In the genomic region with DNA sequence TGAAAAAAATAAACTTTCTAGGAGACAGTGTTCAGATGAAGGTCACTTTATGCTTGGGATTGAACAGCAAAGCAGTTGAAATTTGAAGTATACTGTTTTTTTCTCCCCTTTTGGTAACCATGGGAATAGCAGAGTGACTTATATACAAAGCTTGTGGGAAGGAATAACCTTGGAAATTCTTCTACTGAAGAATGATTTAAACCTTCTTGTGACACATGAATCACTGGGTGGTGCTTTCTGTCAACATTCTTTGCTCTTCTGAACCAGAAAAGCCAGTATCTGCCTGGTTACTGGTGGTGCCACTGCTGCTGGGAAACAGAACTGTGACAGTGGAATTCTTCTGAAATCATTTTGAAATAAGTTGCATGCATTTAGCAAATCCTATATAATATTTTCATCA, we compare ENCODE assay signal across 11 cellular contexts. TPM values are rescaled to one million over a fixed set of nuclear protein-coding genes. Genes with fewer than 3 reads are reported as not detected.
DNase-seq lines count a peak whose midpoint lies in the region; ATAC-seq and TF ChIP-seq lines count a peak whose summit lies in the region.
"Had no signal": no experiment of that assay in that cellular context is flagged by ENCODE, and none has a peak within 500 bp of the region (broad histone marks: within the 10 kb centered on the region; RNA-seq: fewer than 3 reads in every experiment).

No MANE protein-coding gene starts in this region.

- H3K4me1 ChIP-seq in mesodermal cell (ENCODE audit: control insufficient read depth, insufficient read depth, low read length, poor library complexity, severe bottlenecking) (no peaks in the 10 kb centered on the region), vagina (peaks cover 33% of the 10 kb centered on the region)

- DNase-seq in AG04449 (ENCODE audit: low read depth, low spot score) (peak; percentile 73), HT1080 (ENCODE audit: low read depth) (peak; percentile 93), dedifferentiated amniotic fluid mesenchymal stem cell (ENCODE audit: extremely low spot score) (peak; percentile 98), vagina (ENCODE audit: extremely low spot score in 2 of 2) (no peak)
- no peak for DNase-seq in naive thymus-derived CD8-positive, alpha-beta T cell
- DNase-seq in activated CD4-positive, alpha-beta T cell treated with anti-CD3 and anti-CD28 coated beads, Interleukin-2, amount 10 ng/mL, durations not matched to agents 7 days and 5 days, result no peak
- DNase-seq: activated T-cell treated with anti-CD3 and anti-CD28 coated beads for 4 hours; CD4-positive, alpha-beta T cell; natural killer cell had no signal

- H3K9me3 ChIP-seq in mesodermal cell (ENCODE audit: control insufficient read depth, low read length) (no peaks in the 10 kb centered on the region), vagina (no peaks in the 10 kb centered on the region)

- intact Hi-C loops in vagina (cut with DNase I), result no loop called here

- POLR2A ChIA-PET in AG04449 (lab: Yijun Ruan, JAX), result interaction anchor here (1.2 kb wide), 1 partner anchor 41 kb away, joined by 4 read pairs; no protein-coding TSS in a partner anchor
- POLR2A ChIA-PET in naive thymus-derived CD8-positive, alpha-beta T cell (lab: Charles Lee), result no interaction called here
- POLR2A ChIA-PET in activated CD4-positive, alpha-beta T cell treated with anti-CD3 and anti-CD28 coated beads, Interleukin-2, amount 10 ng/mL, durations not matched to agents 7 days and 5 days (lab: Charles Lee), result interaction anchor here (0.7 kb wide), 1 partner anchor 100 kb away, joined by 3 read pairs; no protein-coding TSS in a partner anchor

- no peaks in the 10 kb centered on the region for H3K27me3 ChIP-seq in vagina

- H3K4me3 ChIP-seq in AG04449 (ENCODE audit: low read depth, low read length) (no peak overlapping the region), mesodermal cell (ENCODE audit: extremely low read depth, insufficient read depth, low read length, poor library complexity, severe bottlenecking) (no peak overlapping the region), vagina (no peak overlapping the region)

- no peak overlapping the region for H3K4me3 Mint-ChIP-seq in naive thymus-derived CD8-positive, alpha-beta T cell
- H3K4me3 Mint-ChIP-seq in activated CD4-positive, alpha-beta T cell treated with anti-CD3 and anti-CD28 coated beads, Interleukin-2, amount 10 ng/mL, durations not matched to agents 7 days and 5 days, result no peak overlapping the region
- H3K4me3 Mint-ChIP-seq: CD4-positive, alpha-beta T cell; natural killer cell had no signal

- H3K27me3 Mint-ChIP-seq in naive thymus-derived CD8-positive, alpha-beta T cell, result peaks cover 0 to 17% (median 1%) of the 10 kb centered on the region in 5 donors
- no peaks in the 10 kb centered on the region for H3K27me3 Mint-ChIP-seq in activated CD4-positive, alpha-beta T cell treated with anti-CD3 and anti-CD28 coated beads, Interleukin-2, amount 10 ng/mL, durations not matched to agents 7 days and 5 days
- H3K27me3 Mint-ChIP-seq: CD4-positive, alpha-beta T cell had no signal

- TF ChIP-seq CTCF in AG04449 (IDR thresholded peaks at IDR 0.05; ENCODE audit: insufficient read depth, low read length, missing control alignments), result no peak
- no peak for TF ChIP-seq CTCF in vagina (IDR thresholded peaks at IDR 0.05)

- no peak overlapping the region for H3K27ac Mint-ChIP-seq in naive thymus-derived CD8-positive, alpha-beta T cell
- no peak overlapping the region for H3K27ac Mint-ChIP-seq in activated CD4-positive, alpha-beta T cell treated with anti-CD3 and anti-CD28 coated beads, Interleukin-2, amount 10 ng/mL, durations not matched to agents 7 days and 5 days
- H3K27ac Mint-ChIP-seq: CD4-positive, alpha-beta T cell; natural killer cell had no signal

- ATAC-seq in HG02571 (IDR thresholded peaks at IDR 0.05; ENCODE audit: unreplicated experiment), result no peak
- ATAC-seq in naive thymus-derived CD8-positive, alpha-beta T cell, result no peak
- ATAC-seq: natural killer cell had no signal

- H3K4me1 Mint-ChIP-seq in naive thymus-derived CD8-positive, alpha-beta T cell, result no peaks in the 10 kb centered on the region
- H3K4me1 Mint-ChIP-seq in activated CD4-positive, alpha-beta T cell treated with anti-CD3 and anti-CD28 coated beads, Interleukin-2, amount 10 ng/mL, durations not matched to agents 7 days and 5 days, result no peaks in the 10 kb centered on the region
- H3K4me1 Mint-ChIP-seq: natural killer cell had no signal

- H3K36me3 Mint-ChIP-seq in naive thymus-derived CD8-positive, alpha-beta T cell, result peaks cover 0 to 7% (median 0%) of the 10 kb centered on the region in 3 donors
- no peaks in the 10 kb centered on the region for H3K36me3 Mint-ChIP-seq in activated CD4-positive, alpha-beta T cell treated with anti-CD3 and anti-CD28 coated beads, Interleukin-2, amount 10 ng/mL, durations not matched to agents 7 days and 5 days (ENCODE audit: low read depth)
- H3K36me3 Mint-ChIP-seq: natural killer cell had no signal

- CTCF ChIA-PET in AG04449 (lab: Yijun Ruan, JAX), result interaction anchor here (0.6 to 0.7 kb wide), 2 partner anchors 22 to 38 kb away, joined by 3 read pairs; no protein-coding TSS in a partner anchor
- CTCF ChIA-PET in activated CD4-positive, alpha-beta T cell treated with anti-CD3 and anti-CD28 coated beads, Interleukin-2, amount 10 ng/mL, durations not matched to agents 7 days and 5 days (lab: Charles Lee), result no interaction called here

- no peak for TF ChIP-seq POLR2A in vagina (IDR thresholded peaks at IDR 0.05)

- H3K36me3 ChIP-seq in mesodermal cell (ENCODE audit: control insufficient read depth, insufficient read depth, low read length), result no peaks in the 10 kb centered on the region
- H3K36me3 ChIP-seq in vagina, result no peaks in the 10 kb centered on the region

- peaks cover 0 to 16% (median 0%) of the 10 kb centered on the region in 9 donors for H3K9me3 Mint-ChIP-seq in naive thymus-derived CD8-positive, alpha-beta T cell
- no peaks in the 10 kb centered on the region for H3K9me3 Mint-ChIP-seq in activated CD4-positive, alpha-beta T cell treated with anti-CD3 and anti-CD28 coated beads, Interleukin-2, amount 10 ng/mL, durations not matched to agents 7 days and 5 days

- H3K27ac ChIP-seq in mesodermal cell (ENCODE audit: low read depth, low read length, severe bottlenecking) (peak overlapping the region; percentile 68), vagina (no peak overlapping the region)

RNA-seq across cellular contexts. Expression of a gene that starts 39.4 kb away (rescaled TPM):
- 44.9 and 62.6 TPM in 2 replicates for total RNA-seq in HT1080 (2014; rRNA removed; shearing (Covaris generic))
- polyA plus RNA-seq in HT1080 (2015; cell fraction: cytosol; rRNA removed), result 45.3 and 53.9 TPM in 2 replicates
- 76.2 and 83.6 TPM in 2 replicates for polyA plus RNA-seq in HT1080 (2015; cell fraction: nucleus; rRNA removed)
- polyA plus RNA-seq in mesodermal cell (2013, experiment 1 of 2), result 41.8 TPM
- 44.6 TPM for polyA plus RNA-seq in mesodermal cell (2013, experiment 2 of 2)
- 62.1 TPM for total RNA-seq in vagina
- total RNA-seq in naive thymus-derived CD8-positive, alpha-beta T cell, result not detected
- not detected for polyA plus RNA-seq in naive thymus-derived CD8-positive, alpha-beta T cell
- total RNA-seq in activated CD4-positive, alpha-beta T cell treated with anti-CD3 and anti-CD28 coated beads, Interleukin-2, amount 10 ng/mL, durations not matched to agents 7 days and 5 days, result not detected
- total RNA-seq: CD4-positive, alpha-beta T cell; natural killer cell had no signal

Comparison
In these comparisons a context has a peak if more than half of its experiments do, and no peak if none do; other contexts are left out.
1. DNase-seq: peak in AG04449 (single experiment), HT1080 (single experiment) and dedifferentiated amniotic fluid mesenchymal stem cell (single experiment); none in vagina (0 of 2), naive thymus-derived CD8-positive, alpha-beta T cell (0 of 10) and activated CD4-positive, alpha-beta T cell treated with anti-CD3 and anti-CD28 coated beads, Interleukin-2, amount 10 ng/mL, durations not matched to agents 7 days and 5 days (single experiment).
2. RNA of a gene that starts 39.4 kb away (total RNA-seq): 44.9 to 62.6 TPM in HT1080 and 62.1 TPM in vagina (single experiment); not detected in naive thymus-derived CD8-positive, alpha-beta T cell and not detected in activated CD4-positive, alpha-beta T cell treated with anti-CD3 and anti-CD28 coated beads, Interleukin-2, amount 10 ng/mL, durations not matched to agents 7 days and 5 days; every median in the first group is over 10 times any median in the second.